ENCODE assay signal across 40 cellular contexts in genomic region chr2:146278881-146279280, GRCh38.
"Had no signal": no experiment of that assay in that cellular context is flagged by ENCODE, and none has a peak within 500 bp of the region (broad histone marks: within the 10 kb centered on the region; RNA-seq: fewer than 3 reads in every experiment).

No MANE protein-coding gene starts in this region.

- H3K36me3 Mint-ChIP-seq: activated naive CD4-positive, alpha-beta T cell treated with anti-CD3 and anti-CD28 coated beads, Interleukin-2, amount 10 ng/mL, durations not matched to agents 7 days and 5 days; activated naive CD4-positive, alpha-beta T cell treated with anti-CD3 and anti-CD28 coated beads, Interleukin-2, amount 50 U/mL, for 24 hours; activated naive CD4-positive, alpha-beta T cell treated with anti-CD3 and anti-CD28 coated beads, Interleukin-2, amount 50 U/mL, for 72 hours; activated naive CD8-positive, alpha-beta T cell; activated naive CD8-positive, alpha-beta T cell treated with anti-CD3 and anti-CD28 coated beads for 36 hours; activated naive CD8-positive, alpha-beta T cell treated with anti-CD3 and anti-CD28 coated beads, Interleukin-2, amount 10 ng/mL, durations not matched to agents 7 days and 5 days; brain had no signal

- H3K4me3 Mint-ChIP-seq: activated naive CD4-positive, alpha-beta T cell treated with anti-CD3 and anti-CD28 coated beads for 36 hours; activated naive CD4-positive, alpha-beta T cell treated with anti-CD3 and anti-CD28 coated beads, Interleukin-2, amount 10 ng/mL, durations not matched to agents 7 days and 5 days; activated naive CD4-positive, alpha-beta T cell treated with anti-CD3 and anti-CD28 coated beads, Interleukin-2, amount 50 U/mL, for 24 hours; activated naive CD8-positive, alpha-beta T cell; activated naive CD8-positive, alpha-beta T cell treated with anti-CD3 and anti-CD28 coated beads for 36 hours; activated naive CD8-positive, alpha-beta T cell treated with anti-CD3 and anti-CD28 coated beads, Interleukin-2, amount 10 ng/mL, durations not matched to agents 7 days and 5 days; activated naive CD8-positive, alpha-beta T cell treated with anti-CD3 and anti-CD28 coated beads, Interleukin-2, amount 50 U/mL, for 24 hours; activated T-cell treated with anti-CD3 and anti-CD28 coated beads, Interleukin-2, amount 50 U/mL, for 24 hours; activated T-cell treated with anti-CD3 and anti-CD28 coated beads, Interleukin-2, amount 50 U/mL, for 4 hours; activated T-cell treated with anti-CD3 and anti-CD28 coated beads, Interleukin-2, amount 50 U/mL, for 72 hours; activated T-helper 1 cell treated with anti-CD3 and anti-CD28 coated beads, Interleukin-12 subunit alpha, Interleukin-12 subunit beta, Interleukin-2, Interleukin-4 antibody, amounts not matched to agents 30 ng/mL and 10 ng/mL and 1 ng/mL, durations not matched to agents 14 hours and 24 hours and 36 hours; activated T-helper 17 cell treated with anti-CD3 and anti-CD28 coated beads, Interleukin-2, amount 50 U/mL, for 72 hours; brain; central memory CD8-positive, alpha-beta T cell had no signal

- H3K27me3 Mint-ChIP-seq: activated naive CD4-positive, alpha-beta T cell treated with anti-CD3 and anti-CD28 coated beads, Interleukin-2, amount 10 ng/mL, durations not matched to agents 7 days and 5 days; activated naive CD4-positive, alpha-beta T cell treated with anti-CD3 and anti-CD28 coated beads, Interleukin-2, amount 50 U/mL, for 24 hours; activated naive CD8-positive, alpha-beta T cell; activated naive CD8-positive, alpha-beta T cell treated with anti-CD3 and anti-CD28 coated beads for 36 hours; activated naive CD8-positive, alpha-beta T cell treated with anti-CD3 and anti-CD28 coated beads, Interleukin-2, amount 10 ng/mL, durations not matched to agents 7 days and 5 days; activated naive CD8-positive, alpha-beta T cell treated with anti-CD3 and anti-CD28 coated beads, Interleukin-2, amount 50 U/mL, for 24 hours; activated T-cell treated with anti-CD3 and anti-CD28 coated beads, Interleukin-2, amount 50 U/mL, for 24 hours; activated T-helper 17 cell treated with anti-CD3 and anti-CD28 coated beads, Interleukin-2, amount 50 U/mL, for 72 hours; central memory CD8-positive, alpha-beta T cell had no signal

- H3K4me1 ChIP-seq: adrenal gland, ascending aorta, body of pancreas, breast epithelium had no signal

- H3K4me1 Mint-ChIP-seq: activated naive CD4-positive, alpha-beta T cell treated with anti-CD3 and anti-CD28 coated beads, Interleukin-2, amount 10 ng/mL, durations not matched to agents 7 days and 5 days; activated naive CD4-positive, alpha-beta T cell treated with anti-CD3 and anti-CD28 coated beads, Interleukin-2, amount 50 U/mL, for 24 hours; activated naive CD8-positive, alpha-beta T cell treated with anti-CD3 and anti-CD28 coated beads for 36 hours; activated naive CD8-positive, alpha-beta T cell treated with anti-CD3 and anti-CD28 coated beads, Interleukin-2, amount 10 ng/mL, durations not matched to agents 7 days and 5 days; activated naive CD8-positive, alpha-beta T cell treated with anti-CD3 and anti-CD28 coated beads, Interleukin-2, amount 50 U/mL, for 24 hours; activated T-helper 17 cell treated with anti-CD3 and anti-CD28 coated beads, Interleukin-2, amount 50 U/mL, for 72 hours; brain; central memory CD8-positive, alpha-beta T cell had no signal

- H3K27me3 ChIP-seq: adrenal gland, ascending aorta, body of pancreas, brain microvascular endothelial cell, breast epithelium, cardiac muscle cell had no signal

- DNase-seq: activated effector memory CD4-positive, alpha-beta T cell treated with anti-CD3 and anti-CD28 coated beads, Interleukin-2, amount 50 U/mL, for 16 hours; activated effector memory CD4-positive, alpha-beta T cell treated with Interleukin-2 at 50 U/mL for 16 hours; activated gamma-delta T cell; activated gamma-delta T cell treated with Interleukin-2 at 50 U/mL for 16 hours; activated naive CD4-positive, alpha-beta T cell; activated naive CD4-positive, alpha-beta T cell treated with anti-CD3 and anti-CD28 coated beads for 36 hours; activated naive CD4-positive, alpha-beta T cell treated with anti-CD3 and anti-CD28 coated beads, Interleukin-2, amount 10 ng/mL, durations not matched to agents 7 days and 5 days; activated naive CD4-positive, alpha-beta T cell treated with anti-CD3 and anti-CD28 coated beads, Interleukin-2, amount 50 U/mL, for 16 hours; activated naive CD4-positive, alpha-beta T cell treated with Interleukin-2 at 50 U/mL for 16 hours; activated naive CD8-positive, alpha-beta T cell treated with anti-CD3 and anti-CD28 coated beads for 36 hours; activated naive CD8-positive, alpha-beta T cell treated with anti-CD3 and anti-CD28 coated beads, Interleukin-2, amount 10 ng/mL, durations not matched to agents 7 days and 5 days; activated naive CD8-positive, alpha-beta T cell treated with anti-CD3 and anti-CD28 coated beads, Interleukin-2, amount 50 U/mL, for 24 hours; activated T-cell treated with anti-CD3 and anti-CD28 coated beads for 4 hours; activated T-cell treated with anti-CD3 and anti-CD28 coated beads, Interleukin-2, amount 50 U/mL, for 1 hour; activated T-cell treated with anti-CD3 and anti-CD28 coated beads, Interleukin-2, amount 50 U/mL, for 24 hours; activated T-cell treated with anti-CD3 and anti-CD28 coated beads, Interleukin-2, amount 50 U/mL, for 4 hours; activated T-cell treated with anti-CD3 and anti-CD28 coated beads, Interleukin-2, amount 50 U/mL, for 48 hours; activated T-cell treated with anti-CD3 and anti-CD28 coated beads, Interleukin-2, amount 50 U/mL, for 72 hours; adrenal gland; amniotic stem cell; amygdala; anterior cingulate cortex; aorta; body of pancreas; brain microvascular endothelial cell; caudate nucleus; central memory CD4-positive, alpha-beta T cell; cerebellar nuclear complex had no signal

- H3K9me3 ChIP-seq: adrenal gland, ascending aorta, body of pancreas, breast epithelium had no signal

- H3K27ac Mint-ChIP-seq: activated naive CD4-positive, alpha-beta T cell treated with anti-CD3 and anti-CD28 coated beads for 36 hours; activated naive CD4-positive, alpha-beta T cell treated with anti-CD3 and anti-CD28 coated beads, Interleukin-2, amount 10 ng/mL, durations not matched to agents 7 days and 5 days; activated naive CD4-positive, alpha-beta T cell treated with anti-CD3 and anti-CD28 coated beads, Interleukin-2, amount 50 U/mL, for 24 hours; activated naive CD4-positive, alpha-beta T cell treated with anti-CD3 and anti-CD28 coated beads, Interleukin-2, amount 50 U/mL, for 72 hours; activated naive CD8-positive, alpha-beta T cell; activated naive CD8-positive, alpha-beta T cell treated with anti-CD3 and anti-CD28 coated beads for 36 hours; activated naive CD8-positive, alpha-beta T cell treated with anti-CD3 and anti-CD28 coated beads, Interleukin-2, amount 10 ng/mL, durations not matched to agents 7 days and 5 days; activated naive CD8-positive, alpha-beta T cell treated with anti-CD3 and anti-CD28 coated beads, Interleukin-2, amount 50 U/mL, for 24 hours; activated T-cell treated with anti-CD3 and anti-CD28 coated beads, Interleukin-2, amount 50 U/mL, for 24 hours; activated T-cell treated with anti-CD3 and anti-CD28 coated beads, Interleukin-2, amount 50 U/mL, for 72 hours; activated T-helper 1 cell treated with anti-CD3 and anti-CD28 coated beads, Interleukin-12 subunit alpha, Interleukin-12 subunit beta, Interleukin-2, Interleukin-4 antibody, amounts not matched to agents 30 ng/mL and 10 ng/mL and 1 ng/mL, durations not matched to agents 14 hours and 24 hours and 36 hours; activated T-helper 17 cell treated with anti-CD3 and anti-CD28 coated beads, Interleukin-2, amount 50 U/mL, for 72 hours; activated T-helper 2 cell treated with anti-CD3 and anti-CD28 coated beads, Interferon-gamma antibody, Interleukin-2, Interleukin-4, amounts not matched to agents 10 μg/mL and 5 μg/mL and 100 μg/mL, durations not matched to agents 14 hours and 24 hours and 36 hours; brain had no signal

- H3K9me3 Mint-ChIP-seq: activated naive CD4-positive, alpha-beta T cell treated with anti-CD3 and anti-CD28 coated beads, Interleukin-2, amount 10 ng/mL, durations not matched to agents 7 days and 5 days; activated naive CD4-positive, alpha-beta T cell treated with anti-CD3 and anti-CD28 coated beads, Interleukin-2, amount 50 U/mL, for 24 hours; activated naive CD4-positive, alpha-beta T cell treated with anti-CD3 and anti-CD28 coated beads, Interleukin-2, amount 50 U/mL, for 72 hours; activated naive CD8-positive, alpha-beta T cell treated with anti-CD3 and anti-CD28 coated beads, Interleukin-2, amount 10 ng/mL, durations not matched to agents 7 days and 5 days; activated naive CD8-positive, alpha-beta T cell treated with anti-CD3 and anti-CD28 coated beads, Interleukin-2, amount 50 U/mL, for 24 hours; activated T-cell treated with anti-CD3 and anti-CD28 coated beads, Interleukin-2, amount 50 U/mL, for 24 hours; activated T-cell treated with anti-CD3 and anti-CD28 coated beads, Interleukin-2, amount 50 U/mL, for 4 hours; activated T-helper 1 cell treated with anti-CD3 and anti-CD28 coated beads, Interleukin-12 subunit alpha, Interleukin-12 subunit beta, Interleukin-2, Interleukin-4 antibody, amounts not matched to agents 30 ng/mL and 10 ng/mL and 1 ng/mL, durations not matched to agents 14 hours and 24 hours and 36 hours; activated T-helper 2 cell treated with anti-CD3 and anti-CD28 coated beads, Interferon-gamma antibody, Interleukin-2, Interleukin-4, amounts not matched to agents 10 μg/mL and 5 μg/mL and 100 μg/mL, durations not matched to agents 14 hours and 24 hours and 36 hours; central memory CD8-positive, alpha-beta T cell had no signal

- H3K4me3 ChIP-seq: adrenal gland, ascending aorta, body of pancreas, breast epithelium, cardiac muscle cell had no signal

- FAIRE-seq: bronchial epithelial cell had no signal

- H3K36me3 ChIP-seq: adrenal gland, ascending aorta, brain microvascular endothelial cell, breast epithelium, cardiac muscle cell had no signal

- ATAC-seq: activated naive CD4-positive, alpha-beta T cell treated with anti-CD3 and anti-CD28 coated beads, Interleukin-2, amount 50 U/mL, for 72 hours; activated naive CD8-positive, alpha-beta T cell treated with anti-CD3 and anti-CD28 coated beads, Interleukin-2, amount 50 U/mL, for 24 hours; activated T-cell treated with anti-CD3 and anti-CD28 coated beads, Interleukin-2, amount 50 U/mL, for 4 hours; activated T-cell treated with anti-CD3 and anti-CD28 coated beads, Interleukin-2, amount 50 U/mL, for 72 hours; activated T-helper 17 cell treated with anti-CD3 and anti-CD28 coated beads, Interleukin-2, amount 50 U/mL, for 72 hours; body of pancreas had no signal

- H3K27ac ChIP-seq: adrenal gland, ascending aorta, body of pancreas, brain microvascular endothelial cell, breast epithelium, cardiac muscle cell had no signal
